ENCODE assay signal across 9 cellular contexts in the genomic region with DNA sequence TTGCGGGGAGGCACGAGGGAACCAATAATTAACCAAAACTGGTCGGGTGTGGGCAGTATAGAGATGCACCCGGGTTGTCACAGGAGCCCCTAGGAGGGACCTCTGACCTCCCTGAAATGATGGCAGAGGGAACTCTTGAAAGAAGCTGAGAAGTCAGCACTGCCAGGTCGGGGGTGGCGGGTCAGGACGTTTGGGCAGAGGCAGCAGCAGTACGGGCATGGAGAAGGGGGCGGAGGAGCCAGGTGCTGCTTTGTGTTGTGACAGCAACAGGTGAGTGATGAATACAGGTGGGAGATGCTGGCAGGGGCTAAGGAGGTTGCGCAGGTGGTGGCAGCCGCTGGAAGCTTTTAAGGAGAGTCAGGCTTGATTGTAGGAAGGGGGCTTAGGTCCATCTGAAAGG. TPM values are rescaled to one million over a fixed set of nuclear protein-coding genes. Genes with fewer than 3 reads are reported as not detected.
DNase-seq lines count a peak whose midpoint lies in the region; ATAC-seq, FAIRE-seq and TF ChIP-seq lines count a peak whose summit lies in the region.
"Had no signal": no experiment of that assay in that cellular context is flagged by ENCODE, and none has a peak within 500 bp of the region (broad histone marks: within the 10 kb centered on the region; RNA-seq: fewer than 3 reads in every experiment).

No MANE protein-coding gene starts in this region.

- peaks cover 36% of the 10 kb centered on the region for H3K36me3 Mint-ChIP-seq in activated T-helper 1 cell treated with anti-CD3 and anti-CD28 coated beads, Interleukin-12 subunit alpha, Interleukin-12 subunit beta, Interleukin-2, Interleukin-4 antibody, amounts not matched to agents 30 ng/mL and 10 ng/mL and 1 ng/mL, durations not matched to agents 14 hours and 24 hours and 36 hours (ENCODE audit: low read depth)

- FAIRE-seq in H54 (lab: Jason Lieb, UNC), result no peak

- H2AFZ ChIP-seq in mesenchymal stem cell (ENCODE audit: low read depth, low read length), result peak overlapping the region; percentile 36

- H3K4me3 Mint-ChIP-seq in activated T-helper 1 cell treated with anti-CD3 and anti-CD28 coated beads, Interleukin-12 subunit alpha, Interleukin-12 subunit beta, Interleukin-2, Interleukin-4 antibody, amounts not matched to agents 30 ng/mL and 10 ng/mL and 1 ng/mL, durations not matched to agents 14 hours and 24 hours and 36 hours, result peak overlapping the region; percentile 79

- no peak overlapping the region for H3K4me3 ChIP-seq in mesenchymal stem cell (ENCODE audit: insufficient read depth in 1 of 2, low read depth in 1 of 2, low read length in 2 of 2)
- H3K4me3 ChIP-seq in upper lobe of left lung, result peak overlapping the region in 1 of 4 donors; percentile 12
- H3K4me3 ChIP-seq in ovary, result no peak overlapping the region

- peak overlapping the region; percentile 48 for H3K9ac ChIP-seq in mesenchymal stem cell (ENCODE audit: low read length)

- TF ChIP-seq CTCF in upper lobe of left lung (IDR thresholded peaks at IDR 0.05), result no peak
- no peak for TF ChIP-seq CTCF in ovary (IDR thresholded peaks at IDR 0.05)

- peaks cover 0 to 5% of the 10 kb centered on the region in 2 experiments for H3K36me3 ChIP-seq in mesenchymal stem cell (ENCODE audit: control insufficient read depth in 1 of 2, insufficient read depth in 2 of 2, low read depth in 1 of 2, low read length in 2 of 2)
- H3K36me3 ChIP-seq in upper lobe of left lung, result no peaks in the 10 kb centered on the region
- H3K36me3 ChIP-seq in ovary, result no peaks in the 10 kb centered on the region

- H3K79me1 ChIP-seq in mesenchymal stem cell (replicated peaks; ENCODE audit: low read length, poor library complexity, severe bottlenecking), result no peaks in the 10 kb centered on the region

- TF ChIP-seq EP300 in upper lobe of left lung (IDR thresholded peaks at IDR 0.05) (no peak), ovary (IDR thresholded peaks at IDR 0.05) (no peak)

- H3K4me1 Mint-ChIP-seq in activated T-helper 1 cell treated with anti-CD3 and anti-CD28 coated beads, Interleukin-12 subunit alpha, Interleukin-12 subunit beta, Interleukin-2, Interleukin-4 antibody, amounts not matched to agents 30 ng/mL and 10 ng/mL and 1 ng/mL, durations not matched to agents 14 hours and 24 hours and 36 hours (ENCODE audit: low read depth), result peaks cover 84% of the 10 kb centered on the region

- peak overlapping the region; percentile 32 for H3K4me2 ChIP-seq in mesenchymal stem cell (ENCODE audit: low read length, poor library complexity, severe bottlenecking)

- no peak for ATAC-seq in Right ventricle myocardium inferior
- no peak for ATAC-seq in left cardiac atrium
- ATAC-seq in upper lobe of left lung (ENCODE audit: low FRiP score in 2 of 2), result no peak

- H3K27me3 ChIP-seq in mesenchymal stem cell (ENCODE audit: control insufficient read depth in 1 of 2, insufficient read depth in 1 of 2, low read length in 2 of 2), result no peaks in the 10 kb centered on the region
- no peaks in the 10 kb centered on the region for H3K27me3 ChIP-seq in upper lobe of left lung
- H3K27me3 ChIP-seq in ovary, result no peaks in the 10 kb centered on the region

- peaks cover 25% of the 10 kb centered on the region for H3K4me1 ChIP-seq in mesenchymal stem cell (ENCODE audit: control insufficient read depth, insufficient read depth, low read depth, low read length)
- H3K4me1 ChIP-seq in upper lobe of left lung, result peaks cover 95 to 98% (median 96%) of the 10 kb centered on the region in 4 donors
- peaks cover 4% of the 10 kb centered on the region for H3K4me1 ChIP-seq in ovary (ENCODE audit: insufficient read depth)

- 86% methylated on average over 11 of the region's 11 CpGs for WGBS in mesenchymal stem cell
- WGBS in upper lobe of left lung, 2 donors, result 58 to 64% methylated on average over 11 of the region's 11 CpGs
- WGBS in ovary, 3 donors, result 63 to 70% (median 68%) methylated on average over 11 of the region's 11 CpGs

- peak overlapping the region; percentile 13 for H2AK5ac ChIP-seq in mesenchymal stem cell (ENCODE audit: low read length, severe bottlenecking)

- no peak for TF ChIP-seq POLR2A in upper lobe of left lung (IDR thresholded peaks at IDR 0.05)
- TF ChIP-seq POLR2A in ovary (IDR thresholded peaks at IDR 0.05), result no peak
- TF ChIP-seq POLR2A in H54 (IDR thresholded peaks at IDR 0.05; ENCODE audit: low read depth, low read length), result no peak

- H3K27me3 Mint-ChIP-seq in activated T-helper 1 cell treated with anti-CD3 and anti-CD28 coated beads, Interleukin-12 subunit alpha, Interleukin-12 subunit beta, Interleukin-2, Interleukin-4 antibody, amounts not matched to agents 30 ng/mL and 10 ng/mL and 1 ng/mL, durations not matched to agents 14 hours and 24 hours and 36 hours (ENCODE audit: insufficient read depth), result no peaks in the 10 kb centered on the region

- DNase-seq in Right ventricle myocardium inferior (ENCODE audit: missing footprints) (peak; percentile 64), left cardiac atrium (no peak), mesenchymal stem cell (no peak), upper lobe of left lung (no peak), ovary (no peak), UCSD-AML1 (lab: John Stamatoyannopoulos, UW; ENCODE audit: unreplicated experiment) (no peak), H54 (ENCODE audit: insufficient read length, low spot score) (no peak)
- DNase-seq in activated T-helper 1 cell treated with anti-CD3 and anti-CD28 coated beads, Interleukin-12 subunit alpha, Interleukin-12 subunit beta, Interleukin-2, Interleukin-4 antibody, amounts not matched to agents 30 ng/mL and 10 ng/mL and 1 ng/mL, durations not matched to agents 14 hours and 24 hours and 36 hours (ENCODE audit: low spot score), result no peak
- DNase-seq: NCI-H526 treated with DMSO at 0.1 percent for 48 hours had no signal

- peak overlapping the region; percentile 66 for H2BK15ac ChIP-seq in mesenchymal stem cell (ENCODE audit: low read depth, poor library complexity, severe bottlenecking)

- peak overlapping the region; percentile 76 for H4K8ac ChIP-seq in mesenchymal stem cell (ENCODE audit: low read length)

- H3K14ac ChIP-seq in mesenchymal stem cell (ENCODE audit: low read length in 2 of 2), result peak overlapping the region in 1 of 2 experiments; percentile 61

- H3K27ac ChIP-seq in mesenchymal stem cell (ENCODE audit: low read length, poor library complexity, severe bottlenecking) (no peak overlapping the region), upper lobe of left lung (peak overlapping the region; percentile 81 to 97 (median 95)), ovary (no peak overlapping the region)

- peak overlapping the region in 1 of 2 experiments; percentile 93 for H2BK12ac ChIP-seq in mesenchymal stem cell (ENCODE audit: low read length in 2 of 2)

- H3K23ac ChIP-seq in mesenchymal stem cell (ENCODE audit: low read length in 2 of 2), result peak overlapping the region in 1 of 2 experiments; percentile 51

- H4K91ac ChIP-seq in mesenchymal stem cell (ENCODE audit: low read length), result peak overlapping the region; percentile 92

- no peaks in the 10 kb centered on the region for H3K9me3 Mint-ChIP-seq in activated T-helper 1 cell treated with anti-CD3 and anti-CD28 coated beads, Interleukin-12 subunit alpha, Interleukin-12 subunit beta, Interleukin-2, Interleukin-4 antibody, amounts not matched to agents 30 ng/mL and 10 ng/mL and 1 ng/mL, durations not matched to agents 14 hours and 24 hours and 36 hours

- peak overlapping the region; percentile 93 for H2BK120ac ChIP-seq in mesenchymal stem cell (ENCODE audit: low read depth, low read length)

- no peaks in the 10 kb centered on the region for H3K9me3 ChIP-seq in mesenchymal stem cell (ENCODE audit: control insufficient read depth, low read length)
- no peaks in the 10 kb centered on the region for H3K9me3 ChIP-seq in upper lobe of left lung
- no peaks in the 10 kb centered on the region for H3K9me3 ChIP-seq in ovary

- H2BK5ac ChIP-seq in mesenchymal stem cell (ENCODE audit: low read depth, low read length, poor library complexity, severe bottlenecking), result no peak overlapping the region

- H3K18ac ChIP-seq in mesenchymal stem cell (ENCODE audit: low read depth in 1 of 2, low read length in 2 of 2), result peak overlapping the region; percentile 34 to 88

- peak overlapping the region; percentile 96 for H3K27ac Mint-ChIP-seq in activated T-helper 1 cell treated with anti-CD3 and anti-CD28 coated beads, Interleukin-12 subunit alpha, Interleukin-12 subunit beta, Interleukin-2, Interleukin-4 antibody, amounts not matched to agents 30 ng/mL and 10 ng/mL and 1 ng/mL, durations not matched to agents 14 hours and 24 hours and 36 hours

- H3K4ac ChIP-seq in mesenchymal stem cell (ENCODE audit: low read depth in 1 of 2, low read length in 2 of 2), result peak overlapping the region; percentile 29 to 81

- intact Hi-C loops in Right ventricle myocardium inferior (cut with DNase I) (no loop called here), left cardiac atrium (cut with DNase I) (no loop called here), ovary (cut with DNase I) (no loop called here)
- intact Hi-C loops in activated T-helper 1 cell treated with anti-CD3 and anti-CD28 coated beads, Interleukin-12 subunit alpha, Interleukin-12 subunit beta, Interleukin-2, Interleukin-4 antibody, amounts not matched to agents 30 ng/mL and 10 ng/mL and 1 ng/mL, durations not matched to agents 14 hours and 24 hours and 36 hours (cut with micrococcal nuclease), result loop anchor here (1.0 to 5.0 kb wide), 3 partner anchors 54 to 259 kb away; no protein-coding TSS in a partner anchor

RNA-seq across cellular contexts. Expression of a gene that starts 11.7 kb away (rescaled TPM):
- 19.0 TPM for total RNA-seq in Right ventricle myocardium inferior
- total RNA-seq in left cardiac atrium, result 10 to 100 TPM; 28.3 to 28.5 TPM
- 211 and 213 TPM in 2 replicates for total RNA-seq in activated T-helper 1 cell treated with anti-CD3 and anti-CD28 coated beads, Interleukin-12 subunit alpha, Interleukin-12 subunit beta, Interleukin-2, Interleukin-4 antibody, amounts not matched to agents 30 ng/mL and 10 ng/mL and 1 ng/mL, durations not matched to agents 14 hours and 24 hours and 36 hours
- 35.0 TPM for polyA plus RNA-seq in mesenchymal stem cell (2013, experiment 1 of 2)
- 35.2 TPM for polyA plus RNA-seq in mesenchymal stem cell (2013, experiment 2 of 2)
- 100 to 1,000 TPM in 1 of 6 donors, 10 to 100 TPM in 5; 28.3 to 113 (median 58.5) TPM for total RNA-seq in upper lobe of left lung
- 10 to 100 TPM; 11.4 to 27.6 (median 21.6) TPM for total RNA-seq in ovary
- 10 to 100 TPM; 10.3 to 14.3 TPM for polyA plus RNA-seq in ovary

RNA-seq across cellular contexts. Expression of a gene that starts 51.3 kb away (rescaled TPM):
- total RNA-seq in Right ventricle myocardium inferior (105 TPM), left cardiac atrium (10 to 100 TPM; 43.1 to 50.6 TPM), upper lobe of left lung (100 to 1,000 TPM in 2 of 6 donors, 10 to 100 TPM in 4; 54.9 to 181 (median 87.9) TPM), ovary (10 to 100 TPM; 36.0 to 59.3 (median 47.8) TPM)
- 33.6 and 35.7 TPM in 2 replicates for total RNA-seq in activated T-helper 1 cell treated with anti-CD3 and anti-CD28 coated beads, Interleukin-12 subunit alpha, Interleukin-12 subunit beta, Interleukin-2, Interleukin-4 antibody, amounts not matched to agents 30 ng/mL and 10 ng/mL and 1 ng/mL, durations not matched to agents 14 hours and 24 hours and 36 hours
- 6.3 TPM for polyA plus RNA-seq in mesenchymal stem cell (2013, experiment 1 of 2)
- 5.1 TPM for polyA plus RNA-seq in mesenchymal stem cell (2013, experiment 2 of 2)
- polyA plus RNA-seq in ovary, result 10 to 100 TPM; 19.8 to 36.0 TPM

Comparison
In these comparisons a context has a peak if more than half of its experiments do, and no peak if none do; other contexts are left out.
1. H3K27ac ChIP-seq: peak in upper lobe of left lung (4 of 4); none in mesenchymal stem cell (single experiment) and ovary (0 of 2).